ENCODE assay signal across 29 cellular contexts in the genomic region with DNA sequence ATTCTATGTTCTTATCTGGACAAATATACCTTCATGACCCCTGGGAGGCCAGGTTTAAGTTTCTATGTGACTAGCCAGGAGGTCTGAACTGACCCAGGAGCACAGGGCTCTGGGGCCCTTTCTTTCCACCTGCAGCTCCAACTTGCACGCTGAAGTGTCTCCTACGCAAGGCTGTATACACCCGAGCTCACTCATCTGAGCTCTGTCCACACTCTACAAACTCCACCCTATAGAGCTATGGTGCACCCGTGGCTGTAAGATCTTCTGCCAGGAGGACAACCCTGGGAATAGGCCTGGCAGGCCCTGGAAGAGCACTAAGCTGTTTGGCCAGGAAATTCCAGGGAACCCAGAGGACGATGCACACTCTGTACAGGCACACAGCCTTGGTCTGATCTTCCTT.
"Had no signal": no experiment of that assay in that cellular context is flagged by ENCODE, and none has a peak within 500 bp of the region (broad histone marks: within the 10 kb centered on the region; RNA-seq: fewer than 3 reads in every experiment).

No MANE protein-coding gene starts in this region.

- FAIRE-seq: astrocyte, colon, frontal cortex had no signal

- H3K9me3 Mint-ChIP-seq: activated CD4-positive, alpha-beta memory T cell treated with anti-CD3 and anti-CD28 coated beads, Interleukin-2, amount 10 ng/mL, durations not matched to agents 7 days and 5 days; activated CD4-positive, alpha-beta T cell treated with anti-CD3 and anti-CD28 coated beads, Interleukin-2, amount 10 ng/mL, durations not matched to agents 7 days and 5 days; activated T-cell treated with anti-CD3 and anti-CD28 coated beads, Interleukin-2, amount 50 U/mL, for 24 hours; activated T-cell treated with anti-CD3 and anti-CD28 coated beads, Interleukin-2, amount 50 U/mL, for 72 hours; effector memory CD8-positive, alpha-beta T cell; WTC11 had no signal

- H3K4me1 Mint-ChIP-seq: activated CD4-positive, alpha-beta memory T cell treated with anti-CD3 and anti-CD28 coated beads, Interleukin-2, amount 10 ng/mL, durations not matched to agents 7 days and 5 days; activated CD4-positive, alpha-beta T cell treated with anti-CD3 and anti-CD28 coated beads, Interleukin-2, amount 10 ng/mL, durations not matched to agents 7 days and 5 days had no signal

- H3K27me3 Mint-ChIP-seq: activated CD4-positive, alpha-beta memory T cell treated with anti-CD3 and anti-CD28 coated beads, Interleukin-2, amount 10 ng/mL, durations not matched to agents 7 days and 5 days; activated CD4-positive, alpha-beta T cell treated with anti-CD3 and anti-CD28 coated beads, Interleukin-2, amount 10 ng/mL, durations not matched to agents 7 days and 5 days; activated T-cell treated with anti-CD3 and anti-CD28 coated beads, Interleukin-2, amount 50 U/mL, for 24 hours; effector memory CD8-positive, alpha-beta T cell had no signal

- H3K4me3 Mint-ChIP-seq: activated CD4-positive, alpha-beta memory T cell treated with anti-CD3 and anti-CD28 coated beads, Interleukin-2, amount 10 ng/mL, durations not matched to agents 7 days and 5 days; activated CD4-positive, alpha-beta T cell treated with anti-CD3 and anti-CD28 coated beads, Interleukin-2, amount 10 ng/mL, durations not matched to agents 7 days and 5 days; activated naive CD8-positive, alpha-beta T cell; activated T-cell treated with anti-CD3 and anti-CD28 coated beads, Interleukin-2, amount 50 U/mL, for 24 hours; activated T-cell treated with anti-CD3 and anti-CD28 coated beads, Interleukin-2, amount 50 U/mL, for 72 hours; effector memory CD8-positive, alpha-beta T cell; WTC11 had no signal

- H3K27ac ChIP-seq: esophagus squamous epithelium, VCaP had no signal

- H3K27me3 ChIP-seq: esophagus squamous epithelium had no signal

- DNase-seq: activated CD4-positive, alpha-beta memory T cell treated with anti-CD3 and anti-CD28 coated beads, Interleukin-2, amount 10 ng/mL, durations not matched to agents 7 days and 5 days; activated CD4-positive, alpha-beta T cell treated with anti-CD3 and anti-CD28 coated beads for 1 hour; activated CD4-positive, alpha-beta T cell treated with anti-CD3 and anti-CD28 coated beads for 4 hours; activated CD4-positive, alpha-beta T cell treated with anti-CD3 and anti-CD28 coated beads, Interleukin-2, amount 10 ng/mL, durations not matched to agents 7 days and 5 days; activated CD4-positive, alpha-beta T cell treated with anti-CD3 and anti-CD28 coated beads, Interleukin-2, amount 50 U/mL, for 4 hours; activated CD8-positive, alpha-beta memory T cell treated with anti-CD3 and anti-CD28 coated beads, Interleukin-2, amount 50 U/mL, for 48 hours; activated gamma-delta T cell; activated naive CD4-positive, alpha-beta T cell treated with anti-CD3 and anti-CD28 coated beads, Interleukin-2, amount 50 U/mL, for 16 hours; activated naive CD4-positive, alpha-beta T cell treated with Interleukin-2 at 50 U/mL for 16 hours; activated T-cell treated with anti-CD3 and anti-CD28 coated beads for 4 hours; activated T-cell treated with anti-CD3 and anti-CD28 coated beads, Interleukin-2, amount 50 U/mL, for 24 hours; activated T-cell treated with anti-CD3 and anti-CD28 coated beads, Interleukin-2, amount 50 U/mL, for 72 hours; amniotic stem cell; anterior cingulate cortex; caudate nucleus; cortex of kidney; dermis blood vessel endothelial cell; effector CD4-positive, alpha-beta T cell; effector memory CD8-positive, alpha-beta T cell; erythroblast; esophagus squamous epithelium; T-helper 1 cell; T-helper 2 cell had no signal

- ATAC-seq: activated T-cell treated with anti-CD3 and anti-CD28 coated beads, Interleukin-2, amount 50 U/mL, for 72 hours; effector memory CD8-positive, alpha-beta T cell; WTC11 had no signal

- H3K4me1 ChIP-seq: esophagus squamous epithelium had no signal

- H3K27ac Mint-ChIP-seq: activated CD4-positive, alpha-beta memory T cell treated with anti-CD3 and anti-CD28 coated beads, Interleukin-2, amount 10 ng/mL, durations not matched to agents 7 days and 5 days; activated CD4-positive, alpha-beta T cell treated with anti-CD3 and anti-CD28 coated beads, Interleukin-2, amount 10 ng/mL, durations not matched to agents 7 days and 5 days; activated naive CD8-positive, alpha-beta T cell; activated T-cell treated with anti-CD3 and anti-CD28 coated beads, Interleukin-2, amount 50 U/mL, for 24 hours; activated T-cell treated with anti-CD3 and anti-CD28 coated beads, Interleukin-2, amount 50 U/mL, for 72 hours; effector memory CD8-positive, alpha-beta T cell; WTC11 had no signal
